ENCODE assay signal across 1 cellular context in genomic region chr18:44654555-44654954, GRCh38.
TF ChIP-seq lines count a peak whose summit lies in the region.

No MANE protein-coding gene starts in this region.

TF ChIP-seq in HepG2, 621 proteins besides CTCF, POLR2A, EP300 and RAD21 (continued from another document):
- no peak for TF ChIP-seq SNAPC4 (CRISPR knock-in tag; IDR thresholded peaks at IDR 0.05)
- TF ChIP-seq CCDC6 (CRISPR knock-in tag; IDR thresholded peaks at IDR 0.05): no peak
- no peak for TF ChIP-seq SOX6 (IDR thresholded peaks at IDR 0.05)
- TF ChIP-seq SOX6 (CRISPR knock-in tag; IDR thresholded peaks at IDR 0.05): no peak
